Comparison of ENCODE assay signal across 16 cellular contexts in the genomic region with DNA sequence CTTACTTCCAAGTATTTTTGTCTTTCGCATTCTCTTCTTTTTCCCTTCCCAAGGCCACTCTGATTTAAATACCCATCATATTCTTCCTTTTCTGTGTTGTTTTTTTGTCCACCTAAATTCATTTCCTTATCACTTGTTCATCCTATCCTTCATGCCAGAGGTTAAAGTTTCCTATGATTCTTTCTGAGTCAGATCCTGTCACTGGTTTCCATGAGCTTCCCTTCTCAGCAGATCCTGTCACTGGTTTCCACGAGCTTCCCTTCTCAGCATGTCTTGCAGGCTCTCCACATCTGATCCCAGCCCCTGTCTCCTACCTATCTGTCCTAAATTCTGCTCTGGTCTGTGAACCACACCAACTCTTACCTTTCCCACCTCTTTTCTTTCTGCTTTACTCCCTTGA.
DNase-seq lines count a peak whose midpoint lies in the region; ATAC-seq and TF ChIP-seq lines count a peak whose summit lies in the region.
"Had no signal": no experiment of that assay in that cellular context is flagged by ENCODE, and none has a peak within 500 bp of the region (broad histone marks: within the 10 kb centered on the region; RNA-seq: fewer than 3 reads in every experiment).

No MANE protein-coding gene starts in this region.

- H3K36me3 Mint-ChIP-seq in chondrocyte (ENCODE audit: low read depth), result peaks cover 43% of the 10 kb centered on the region

- no peaks in the 10 kb centered on the region for H3K27me3 Mint-ChIP-seq in chondrocyte (ENCODE audit: low read depth)
- H3K27me3 Mint-ChIP-seq: activated CD4-positive, alpha-beta memory T cell treated with anti-CD3 and anti-CD28 coated beads, Interleukin-2, amount 10 ng/mL, durations not matched to agents 7 days and 5 days had no signal

- no peak overlapping the region for H3K4me3 Mint-ChIP-seq in chondrocyte (ENCODE audit: unreplicated experiment)
- H3K4me3 Mint-ChIP-seq: activated CD4-positive, alpha-beta memory T cell treated with anti-CD3 and anti-CD28 coated beads, Interleukin-2, amount 10 ng/mL, durations not matched to agents 7 days and 5 days had no signal

- H3K9me3 Mint-ChIP-seq in chondrocyte (ENCODE audit: low read depth), result no peaks in the 10 kb centered on the region
- H3K9me3 Mint-ChIP-seq: activated CD4-positive, alpha-beta memory T cell treated with anti-CD3 and anti-CD28 coated beads, Interleukin-2, amount 10 ng/mL, durations not matched to agents 7 days and 5 days had no signal

- no peak for ATAC-seq in Right ventricle myocardium inferior
- ATAC-seq: HCT116 had no signal

- intact Hi-C loops in Right ventricle myocardium inferior (cut with DNase I), result no loop called here

- H3K4me1 Mint-ChIP-seq in chondrocyte (ENCODE audit: low read depth), result peaks cover 31% of the 10 kb centered on the region

- H3K27ac Mint-ChIP-seq in chondrocyte (ENCODE audit: unreplicated experiment), result peak overlapping the region; percentile 12
- H3K27ac Mint-ChIP-seq: activated CD4-positive, alpha-beta memory T cell treated with anti-CD3 and anti-CD28 coated beads, Interleukin-2, amount 10 ng/mL, durations not matched to agents 7 days and 5 days had no signal

- no peak for TF ChIP-seq CTCF in chondrocyte (IDR thresholded peaks at IDR 0.05)

- DNase-seq in AG08396 (ENCODE audit: low spot score), result peak; percentile 23
- peak; percentile 80 for DNase-seq in M059J (ENCODE audit: low read depth)
- DNase-seq in chondrocyte (ENCODE audit: low spot score), result no peak
- peak; percentile 66 for DNase-seq in kidney tubule cell (ENCODE audit: low spot score)
- DNase-seq in stimulated activated CD8-positive, alpha-beta memory T cell treated with anti-CD3 and anti-CD28 coated beads, Interleukin-4, amount 100 ng/mL, for 48 hours, result no peak
- no peak for DNase-seq in NCI-H524 treated with DMSO at 0.1 percent for 48 hours (lab: John Stamatoyannopoulos, UW)
- DNase-seq in SKM-1 (lab: John Stamatoyannopoulos, UW; ENCODE audit: unreplicated experiment), result no peak
- DNase-seq in Right ventricle myocardium inferior (ENCODE audit: missing footprints), result no peak
- DNase-seq: activated CD4-positive, alpha-beta memory T cell treated with anti-CD3 and anti-CD28 coated beads, Interleukin-2, amount 10 ng/mL, durations not matched to agents 7 days and 5 days; activated gamma-delta T cell treated with Interleukin-2 at 50 U/mL for 16 hours; DMS 273 treated with DMSO at 0.1 percent for 48 hours; Kasumi-1; NCI-H1694; NCI-H69; Right ventricle myocardium superior had no signal

Comparison
In these comparisons a context has a peak if more than half of its experiments do, and no peak if none do; other contexts are left out.
1. DNase-seq: peak in AG08396 (single experiment), M059J (single experiment) and kidney tubule cell (single experiment); none in chondrocyte (single experiment), stimulated activated CD8-positive, alpha-beta memory T cell treated with anti-CD3 and anti-CD28 coated beads, Interleukin-4, amount 100 ng/mL, for 48 hours (single experiment), NCI-H524 treated with DMSO at 0.1 percent for 48 hours (single experiment), SKM-1 (single experiment) and Right ventricle myocardium inferior (single experiment).